17 cellular contexts compared by ENCODE assay signal in the genomic region with DNA sequence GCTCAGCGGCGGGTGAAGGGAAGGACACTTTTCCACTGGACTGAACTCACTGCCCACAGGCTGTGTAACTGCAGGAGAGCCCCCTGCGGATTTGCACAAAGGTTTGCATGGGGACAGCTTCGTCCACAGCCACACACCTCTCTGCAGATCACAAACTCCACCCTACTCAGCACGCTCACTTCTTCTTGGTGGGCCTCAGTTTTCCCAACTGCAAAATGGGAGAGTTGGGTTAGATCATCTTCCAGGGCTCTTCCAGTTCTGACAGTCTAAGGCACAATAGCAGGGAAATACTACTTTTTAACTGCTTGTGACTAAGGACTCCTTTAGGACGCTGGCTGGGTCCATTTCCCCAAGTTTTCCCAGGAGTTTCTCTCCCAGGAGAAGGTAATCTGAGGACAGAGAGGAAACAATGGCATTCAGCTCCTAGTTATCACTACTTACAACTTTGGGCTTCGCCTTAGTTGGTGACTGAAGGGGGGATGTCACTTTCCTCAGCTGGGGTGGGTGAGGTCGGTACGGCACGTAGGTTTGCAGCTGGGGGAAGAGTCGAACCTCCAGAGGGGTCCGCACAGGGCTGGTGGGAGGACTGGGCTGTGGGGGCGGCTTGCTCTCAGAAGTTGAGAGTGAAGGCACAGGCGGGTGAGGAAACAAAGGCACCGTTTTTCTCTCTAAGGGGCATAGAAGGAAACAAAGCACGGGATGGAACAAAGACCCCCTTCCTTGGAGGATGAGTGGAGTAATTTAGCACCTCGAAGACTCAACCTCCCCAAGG.
"Had no signal": no experiment of that assay in that cellular context is flagged by ENCODE, and none has a peak within 500 bp of the region (broad histone marks: within the 10 kb centered on the region; RNA-seq: fewer than 3 reads in every experiment).

No MANE protein-coding gene starts in this region.

- H3K9me3 Mint-ChIP-seq: activated naive CD8-positive, alpha-beta T cell treated with anti-CD3 and anti-CD28 coated beads for 36 hours; central memory CD8-positive, alpha-beta T cell; memory B cell; nephron; type B pancreatic cell; WTC11 had no signal

- H3K4me3 Mint-ChIP-seq: activated naive CD8-positive, alpha-beta T cell treated with anti-CD3 and anti-CD28 coated beads for 36 hours; central memory CD8-positive, alpha-beta T cell; memory B cell; nephron; type B pancreatic cell; WTC11 had no signal

- H3K27me3 Mint-ChIP-seq: activated naive CD8-positive, alpha-beta T cell treated with anti-CD3 and anti-CD28 coated beads for 36 hours; memory B cell; type B pancreatic cell had no signal

- H3K27ac ChIP-seq: epithelial cell of prostate, right atrium auricular region, testis, vagina had no signal

- H3K27me3 ChIP-seq: breast epithelium, heart left ventricle, right atrium auricular region, testis, vagina had no signal

- H3K36me3 Mint-ChIP-seq: activated naive CD8-positive, alpha-beta T cell treated with anti-CD3 and anti-CD28 coated beads for 36 hours; memory B cell had no signal

- DNase-seq: activated naive CD8-positive, alpha-beta T cell treated with anti-CD3 and anti-CD28 coated beads for 36 hours; activated T-cell treated with anti-CD3 and anti-CD28 coated beads, Interleukin-2, amount 50 U/mL, for 1 hour; heart left ventricle; occipital lobe; stimulated activated CD4-positive, alpha-beta T cell treated with anti-CD3 and anti-CD28 coated beads, Interleukin-12 subunit alpha, Interleukin-12 subunit beta, amount 100 ng/mL, for 4 hours; T-helper 1 cell; T-helper 9 cell; testis had no signal

- H3K4me3 ChIP-seq: breast epithelium, right atrium auricular region, testis, vagina had no signal

- H3K4me1 Mint-ChIP-seq: central memory CD8-positive, alpha-beta T cell; memory B cell; WTC11 had no signal

- ATAC-seq: heart left ventricle, WTC11 had no signal

- H3K36me3 ChIP-seq: breast epithelium, vagina had no signal

- H3K9me3 ChIP-seq: breast epithelium, heart left ventricle, right atrium auricular region, testis, vagina had no signal

- H3K27ac Mint-ChIP-seq: activated naive CD8-positive, alpha-beta T cell treated with anti-CD3 and anti-CD28 coated beads for 36 hours; memory B cell; nephron; WTC11 had no signal
